21 cellular contexts compared by ENCODE assay signal in genomic region chr2:62321890-62322289, GRCh38.
A peak's percentile ranks its signal among the peaks of the same experiment; 100 is the strongest.
DNase-seq lines count a peak whose midpoint lies in the region; ATAC-seq and TF ChIP-seq lines count a peak whose summit lies in the region.
"Had no signal": no experiment of that assay in that cellular context is flagged by ENCODE, and none has a peak within 500 bp of the region (broad histone marks: within the 10 kb centered on the region; RNA-seq: fewer than 3 reads in every experiment).

No MANE protein-coding gene starts in this region.

- no peak for TF ChIP-seq POLR2A in GM18505 (IDR thresholded peaks at IDR 0.05; ENCODE audit: borderline replicate concordance, extremely low read depth, insufficient read depth, insufficient read length)

- H3K4me3 Mint-ChIP-seq in activated CD8-positive, alpha-beta T cell treated with anti-CD3 and anti-CD28 coated beads, Interleukin-2, amount 10 ng/mL, durations not matched to agents 7 days and 5 days: no peak overlapping the region
- no peak overlapping the region for H3K4me3 Mint-ChIP-seq in naive B cell
- H3K4me3 Mint-ChIP-seq: activated CD4-positive, alpha-beta T cell treated with anti-CD3 and anti-CD28 coated beads, Interleukin-2, amount 10 ng/mL, durations not matched to agents 24 days and 14 days; nephron had no signal

- H3K4me1 Mint-ChIP-seq in activated CD8-positive, alpha-beta T cell treated with anti-CD3 and anti-CD28 coated beads, Interleukin-2, amount 10 ng/mL, durations not matched to agents 7 days and 5 days (ENCODE audit: low read depth): peaks cover 30% of the 10 kb centered on the region
- H3K4me1 Mint-ChIP-seq in naive B cell: peaks cover 13 to 33% (median 22%) of the 10 kb centered on the region in 3 donors

- H3K27me3 Mint-ChIP-seq in activated CD8-positive, alpha-beta T cell treated with anti-CD3 and anti-CD28 coated beads, Interleukin-2, amount 10 ng/mL, durations not matched to agents 7 days and 5 days (ENCODE audit: low read depth): no peaks in the 10 kb centered on the region
- H3K27me3 Mint-ChIP-seq in naive B cell: no peaks in the 10 kb centered on the region
- H3K27me3 Mint-ChIP-seq: activated CD4-positive, alpha-beta T cell treated with anti-CD3 and anti-CD28 coated beads, Interleukin-2, amount 10 ng/mL, durations not matched to agents 24 days and 14 days had no signal

- intact Hi-C loops in left colon (cut with DNase I, micrococcal nuclease): no loop called here

- H3K27ac Mint-ChIP-seq in activated CD8-positive, alpha-beta T cell treated with anti-CD3 and anti-CD28 coated beads, Interleukin-2, amount 10 ng/mL, durations not matched to agents 7 days and 5 days: peak overlapping the region; percentile 32
- H3K27ac Mint-ChIP-seq in naive B cell: peak overlapping the region in 4 of 6 donors; percentile 4 to 81 (median 44)

- ATAC-seq in GM19351 (IDR thresholded peaks at IDR 0.05; ENCODE audit: unreplicated experiment): peak; percentile 49
- ATAC-seq in activated CD8-positive, alpha-beta T cell treated with anti-CD3 and anti-CD28 coated beads, Interleukin-2, amount 10 ng/mL, durations not matched to agents 7 days and 5 days: no peak
- no peak for ATAC-seq in naive B cell (ENCODE audit: low read depth in 2 of 2)
- ATAC-seq in GM18505 (IDR thresholded peaks at IDR 0.05; ENCODE audit: unreplicated experiment): no peak
- ATAC-seq in left colon: no peak
- ATAC-seq: HepG2, right cardiac atrium had no signal

- H3K36me3 Mint-ChIP-seq in activated CD8-positive, alpha-beta T cell treated with anti-CD3 and anti-CD28 coated beads, Interleukin-2, amount 10 ng/mL, durations not matched to agents 7 days and 5 days (ENCODE audit: low read depth): peaks cover 11% of the 10 kb centered on the region
- H3K36me3 Mint-ChIP-seq in naive B cell: peaks cover 5 to 13% of the 10 kb centered on the region in 2 donors

- peak; percentile 45 for DNase-seq in GM10266 (ENCODE audit: extremely low spot score)
- no peak for DNase-seq in activated CD8-positive, alpha-beta T cell treated with anti-CD3 and anti-CD28 coated beads, Interleukin-2, amount 10 ng/mL, durations not matched to agents 7 days and 5 days
- DNase-seq in naive B cell: no peak
- no peak for DNase-seq in NCI-H1105 treated with DMSO at 0.1 percent for 48 hours (lab: John Stamatoyannopoulos, UW)
- DNase-seq in epidermal melanocyte (ENCODE audit: insufficient read length, low spot score): no peak
- no peak for DNase-seq in left colon
- DNase-seq: activated CD4-positive, alpha-beta T cell treated with anti-CD3 and anti-CD28 coated beads, Interleukin-2, amount 10 ng/mL, durations not matched to agents 24 days and 14 days; activated CD8-positive, alpha-beta memory T cell treated with anti-CD3 and anti-CD28 coated beads, Interleukin-2, amount 50 U/mL, for 4 hours; activated effector memory CD4-positive, alpha-beta T cell treated with anti-CD3 and anti-CD28 coated beads, Interleukin-2, amount 50 U/mL, for 16 hours; C1 segment of cervical spinal cord; mesenchymal stem cell; NCI-H1092; NCI-H2029 treated with DMSO at 0.1 percent for 48 hours; PC-9; right cardiac atrium; SIG-M5; stimulated activated CD4-positive, alpha-beta T cell treated with anti-CD3 and anti-CD28 coated beads, Interleukin-12 subunit alpha, Interleukin-12 subunit beta, amount 100 ng/mL, for 4 hours had no signal

- POLR2A ChIA-PET in activated CD8-positive, alpha-beta T cell treated with anti-CD3 and anti-CD28 coated beads, Interleukin-2, amount 10 ng/mL, durations not matched to agents 7 days and 5 days (lab: Charles Lee): no interaction called here

- CTCF ChIA-PET in activated CD8-positive, alpha-beta T cell treated with anti-CD3 and anti-CD28 coated beads, Interleukin-2, amount 10 ng/mL, durations not matched to agents 7 days and 5 days (lab: Charles Lee): interaction anchor here (0.8 to 1.0 kb wide), 4 partner anchors 10 to 329 kb away, joined by 3 to 7 read pairs (median 3); no protein-coding TSS in a partner anchor

- H3K9me3 Mint-ChIP-seq in activated CD8-positive, alpha-beta T cell treated with anti-CD3 and anti-CD28 coated beads, Interleukin-2, amount 10 ng/mL, durations not matched to agents 7 days and 5 days (ENCODE audit: insufficient read depth): peaks cover 19% of the 10 kb centered on the region
- peaks cover 9 to 31% (median 18%) of the 10 kb centered on the region in 7 donors for H3K9me3 Mint-ChIP-seq in naive B cell

- TF ChIP-seq CTCF in GM10266 (IDR thresholded peaks at IDR 0.05; ENCODE audit: control insufficient read depth, insufficient read depth, low read depth, missing control alignments): no peak
